ENCODE assay signal across 23 cellular contexts in genomic region chr15:74451861-74452835, GRCh38. TPM values are rescaled to one million over a fixed set of nuclear protein-coding genes. Genes with fewer than 3 reads are reported as not detected.
DNase-seq lines count a peak whose midpoint lies in the region; ATAC-seq and TF ChIP-seq lines count a peak whose summit lies in the region.
"Had no signal": no experiment of that assay in that cellular context is flagged by ENCODE, and none has a peak within 500 bp of the region (broad histone marks: within the 10 kb centered on the region; RNA-seq: fewer than 3 reads in every experiment).

No MANE protein-coding gene starts in this region.

- POLR2A ChIA-PET in HEK293T (lab: Yijun Ruan, JAX), result interaction anchor here (1.0 to 2.0 kb wide), 2 partner anchors 9 kb away, joined by 4 to 11 read pairs; partner anchors contain the start of gene UBL7

- CTCF ChIA-PET in HEK293T (lab: Yijun Ruan, JAX), result interaction anchor here (0.6 kb wide), 1 partner anchor 101 kb away, joined by 3 read pairs; no protein-coding TSS in a partner anchor

- no peaks in the 10 kb centered on the region for H3K9me3 ChIP-seq in neural progenitor cell (ENCODE audit: low read depth)

- DNase-seq in G401 (ENCODE audit: low spot score), result peak; percentile 69
- peak; percentile 68 for DNase-seq in NCI-H2227 (lab: John Stamatoyannopoulos, UW; ENCODE audit: unreplicated experiment)
- peak; percentile 27 for DNase-seq in fibroblast of mammary gland (ENCODE audit: low read depth)
- peak; percentile 31 for DNase-seq in neural progenitor cell (ENCODE audit: low spot score)
- DNase-seq in HEK293T (ENCODE audit: extremely low spot score), result no peak
- no peak for DNase-seq in DMS79 (lab: John Stamatoyannopoulos, UW)
- DNase-seq: activated CD4-positive, alpha-beta T cell treated with anti-CD3 and anti-CD28 coated beads for 1 hour; activated naive CD4-positive, alpha-beta T cell; DMS79 treated with DMSO at 0.1 percent for 48 hours; Karpas-422; kidney; NCI-H1694; NCI-H226; NCI-H748 treated with DMSO at 0.1 percent for 48 hours; nucleus accumbens had no signal

- H3K4me3 Mint-ChIP-seq in neural progenitor cell, result no peak overlapping the region
- H3K4me3 Mint-ChIP-seq: B cell; dendritic cell treated with granulocyte-macrophage colony-stimulating factor and Interleukin-4, amounts not matched to agents 40 ng/mL and 50 ng/mL, for 4 days; T-helper 1 cell treated with Interleukin-12 subunit alpha and Interleukin-12 subunit beta and Interleukin-4 antibody, amounts not matched to agents 30 μg/mL and 1 μg/mL, for 36 hours had no signal

- no peaks in the 10 kb centered on the region for H3K36me3 ChIP-seq in neural progenitor cell

- H3K4me2 ChIP-seq in neural progenitor cell, result no peak overlapping the region

- no peak overlapping the region for H2AFZ ChIP-seq in neural progenitor cell (replicated peaks)

- H3K4me1 ChIP-seq in neural progenitor cell, result peaks cover 6% of the 10 kb centered on the region

- H3K9me3 Mint-ChIP-seq in neural progenitor cell, result no peaks in the 10 kb centered on the region
- H3K9me3 Mint-ChIP-seq: dendritic cell treated with granulocyte-macrophage colony-stimulating factor and Interleukin-4, amounts not matched to agents 40 ng/mL and 50 ng/mL, for 4 days; T-helper 1 cell treated with Interleukin-12 subunit alpha and Interleukin-12 subunit beta and Interleukin-4 antibody, amounts not matched to agents 30 μg/mL and 1 μg/mL, for 36 hours had no signal

- H4K20me1 ChIP-seq in neural progenitor cell (ENCODE audit: low read depth), result no peaks in the 10 kb centered on the region

- ATAC-seq in HG03095 (IDR thresholded peaks at IDR 0.05; ENCODE audit: unreplicated experiment), result no peak
- no peak for ATAC-seq in HG03521 (IDR thresholded peaks at IDR 0.05; ENCODE audit: unreplicated experiment)

- peaks cover 31% of the 10 kb centered on the region for H3K4me1 Mint-ChIP-seq in neural progenitor cell
- H3K4me1 Mint-ChIP-seq: B cell had no signal

- H3K79me2 ChIP-seq in neural progenitor cell (ENCODE audit: low read depth), result no peaks in the 10 kb centered on the region

- peaks cover 6% of the 10 kb centered on the region for H3K27me3 Mint-ChIP-seq in neural progenitor cell (ENCODE audit: insufficient read depth, low read depth)
- H3K27me3 Mint-ChIP-seq: B cell; dendritic cell treated with granulocyte-macrophage colony-stimulating factor and Interleukin-4, amounts not matched to agents 40 ng/mL and 50 ng/mL, for 4 days had no signal

- peaks cover 31% of the 10 kb centered on the region for H3K36me3 Mint-ChIP-seq in neural progenitor cell

- H3K4me3 ChIP-seq in fibroblast of mammary gland (ENCODE audit: control insufficient read depth, low read depth, low read length), result no peak overlapping the region
- no peak overlapping the region for H3K4me3 ChIP-seq in neural progenitor cell
- H3K4me3 ChIP-seq: cardiac muscle cell, SK-N-MC, skin epidermis had no signal

- H3K27ac Mint-ChIP-seq in neural progenitor cell, result no peak overlapping the region
- H3K27ac Mint-ChIP-seq: B cell; dendritic cell treated with granulocyte-macrophage colony-stimulating factor and Interleukin-4, amounts not matched to agents 40 ng/mL and 50 ng/mL, for 4 days; T-helper 1 cell treated with Interleukin-12 subunit alpha and Interleukin-12 subunit beta and Interleukin-4 antibody, amounts not matched to agents 30 μg/mL and 1 μg/mL, for 36 hours had no signal

- H3K27me3 ChIP-seq in neural progenitor cell, result no peaks in the 10 kb centered on the region
- H3K27me3 ChIP-seq: cardiac muscle cell had no signal

- H3F3A ChIP-seq in neural progenitor cell (ENCODE audit: low read depth), result peaks cover 14% of the 10 kb centered on the region

- in situ Hi-C loops in G401 (cut with HindIII; ENCODE audit: low sequenced_read_pairs), result no loop called here

- H3K9ac ChIP-seq in neural progenitor cell, result no peak overlapping the region

- TF ChIP-seq CTCF in fibroblast of mammary gland (conservative IDR thresholded peaks at IDR 0.05; ENCODE audit: control insufficient read depth, insufficient read depth, low read depth, low read length) (no peak), neural progenitor cell (IDR thresholded peaks at IDR 0.05) (no peak)

- H3K27ac ChIP-seq in neural progenitor cell, result no peak overlapping the region
- H3K27ac ChIP-seq: cardiac muscle cell, SK-N-MC, skin epidermis had no signal

TF ChIP-seq in HEK293T, 16 proteins besides CTCF, POLR2A, EP300 and RAD21:
- no peak for TF ChIP-seq FOXM1 (IDR thresholded peaks at IDR 0.05; ENCODE audit: borderline replicate concordance)

RNA-seq across cellular contexts. Expression of gene UBL7, which starts 8.8 kb away (rescaled TPM):
- 111 and 117 TPM in 2 replicates for total RNA-seq in G401 (2014; rRNA removed; shearing (Covaris generic))
- total RNA-seq in neural progenitor cell (ENCODE audit: low replicate concordance), result 60.4 and 69.3 TPM in 2 replicates

RNA-seq across cellular contexts. Expression of gene SEMA7A, which starts 18.4 kb away (rescaled TPM):
- total RNA-seq in G401 (2014; rRNA removed; shearing (Covaris generic)), result 8.5 and 14.3 TPM in 2 replicates
- total RNA-seq in neural progenitor cell (ENCODE audit: low replicate concordance), result 3.5 and 11.7 TPM in 2 replicates

Comparison
In these comparisons a context has a peak if more than half of its experiments do, and no peak if none do; other contexts are left out.
1. DNase-seq: peak in G401 (single experiment), NCI-H2227 (single experiment), fibroblast of mammary gland (single experiment) and neural progenitor cell (single experiment); none in HEK293T (single experiment) and DMS79 (single experiment).